In genomic region chr17:1462164-1463112, GRCh38 we compare ENCODE assay signal across 8 cellular contexts. TPM values are rescaled to one million over a fixed set of nuclear protein-coding genes. Genes with fewer than 3 reads are reported as not detected.
DNase-seq lines count a peak whose midpoint lies in the region; ATAC-seq and TF ChIP-seq lines count a peak whose summit lies in the region.

No MANE protein-coding gene starts in this region.

- H3K27ac ChIP-seq in Panc1 (ENCODE audit: low read length): peak overlapping the region; percentile 66

- TSS peak; percentile 74 for BruUV-seq in Panc1 (replicated peaks; lab: Mats Ljungman, UMichigan)

- H3K27me3 Mint-ChIP-seq in activated T-cell treated with anti-CD3 and anti-CD28 coated beads, Interleukin-2, amount 50 U/mL, for 24 hours: peaks cover 39% of the 10 kb centered on the region

- H3K4me1 ChIP-seq in Panc1 (ENCODE audit: control insufficient read depth, insufficient read depth, low read length) (peaks cover 20% of the 10 kb centered on the region), mucosa of descending colon (ENCODE audit: low read depth) (peaks cover 5% of the 10 kb centered on the region)

- H3K4me3 Mint-ChIP-seq in activated T-cell treated with anti-CD3 and anti-CD28 coated beads, Interleukin-2, amount 50 U/mL, for 24 hours: peak overlapping the region; percentile 9
- peak overlapping the region; percentile 42 for H3K4me3 Mint-ChIP-seq in stimulated activated effector memory CD8-positive, alpha-beta T cell treated with anti-CD3 and anti-CD28 coated beads, Interleukin-12 subunit alpha, Interleukin-12 subunit beta, amount 100 ng/mL, for 72 hours

- intact Hi-C loops in Panc1 (cut with micrococcal nuclease; ENCODE audit: unreplicated experiment): no loop called here
- intact Hi-C loops in mucosa of descending colon (cut with DNase I, micrococcal nuclease): no loop called here

- CTCF ChIA-PET in Panc1 (lab: Charles Lee): no interaction called here

- H3K36me3 Mint-ChIP-seq in activated T-cell treated with anti-CD3 and anti-CD28 coated beads, Interleukin-2, amount 50 U/mL, for 24 hours (ENCODE audit: low read depth): peaks cover 6% of the 10 kb centered on the region
- peaks cover 35% of the 10 kb centered on the region for H3K36me3 Mint-ChIP-seq in stimulated activated effector memory CD8-positive, alpha-beta T cell treated with anti-CD3 and anti-CD28 coated beads, Interleukin-12 subunit alpha, Interleukin-12 subunit beta, amount 100 ng/mL, for 72 hours

- H3K4me3 ChIP-seq in Panc1 (ENCODE audit: low read depth in 2 of 2, low read length in 2 of 2) (peak overlapping the region; percentile 39 to 61), mucosa of descending colon (no peak overlapping the region)

- H3K27ac Mint-ChIP-seq in activated T-cell treated with anti-CD3 and anti-CD28 coated beads, Interleukin-2, amount 50 U/mL, for 24 hours: peak overlapping the region; percentile 86
- H3K27ac Mint-ChIP-seq in stimulated activated effector memory CD8-positive, alpha-beta T cell treated with anti-CD3 and anti-CD28 coated beads, Interleukin-12 subunit alpha, Interleukin-12 subunit beta, amount 100 ng/mL, for 72 hours: peak overlapping the region; percentile 89

- no peak for TF ChIP-seq CTCF in Panc1 (IDR thresholded peaks at IDR 0.05)
- no peak for TF ChIP-seq CTCF in mucosa of descending colon (IDR thresholded peaks at IDR 0.05)

- no peaks in the 10 kb centered on the region for H3K9me3 Mint-ChIP-seq in activated T-cell treated with anti-CD3 and anti-CD28 coated beads, Interleukin-2, amount 50 U/mL, for 24 hours
- H3K9me3 Mint-ChIP-seq in stimulated activated effector memory CD8-positive, alpha-beta T cell treated with anti-CD3 and anti-CD28 coated beads, Interleukin-12 subunit alpha, Interleukin-12 subunit beta, amount 100 ng/mL, for 72 hours: no peaks in the 10 kb centered on the region

- DNase-seq in activated T-cell treated with anti-CD3 and anti-CD28 coated beads, Interleukin-2, amount 50 U/mL, for 24 hours: no peak
- no peak for DNase-seq in activated T-cell treated with anti-CD3 and anti-CD28 coated beads for 4 hours
- DNase-seq in Panc1 (ENCODE audit: low read depth, low spot score): no peak
- peak; percentile 8 for DNase-seq in epidermal melanocyte (ENCODE audit: insufficient read length, low spot score)
- no peak for DNase-seq in stimulated activated effector memory CD8-positive, alpha-beta T cell treated with anti-CD3 and anti-CD28 coated beads, Interleukin-12 subunit alpha, Interleukin-12 subunit beta, amount 100 ng/mL, for 72 hours (ENCODE audit: low spot score in 2 of 2)
- DNase-seq in mucosa of descending colon: no peak
- no peak for DNase-seq in NK-92 (lab: John Stamatoyannopoulos, UW; ENCODE audit: unreplicated experiment)

- POLR2A ChIA-PET in Panc1 (lab: Charles Lee): interaction anchor here (0.6 kb wide), 1 partner anchor 1160 kb away, joined by 6 read pairs; no protein-coding TSS in a partner anchor

- in situ Hi-C loops in Panc1 (cut with HindIII; ENCODE audit: low pct_unique_long_range_greater_than_20kb, low sequenced_read_pairs): no loop called here

- peaks cover 32% of the 10 kb centered on the region for H3K4me1 Mint-ChIP-seq in activated T-cell treated with anti-CD3 and anti-CD28 coated beads, Interleukin-2, amount 50 U/mL, for 24 hours (ENCODE audit: low read depth)
- H3K4me1 Mint-ChIP-seq in stimulated activated effector memory CD8-positive, alpha-beta T cell treated with anti-CD3 and anti-CD28 coated beads, Interleukin-12 subunit alpha, Interleukin-12 subunit beta, amount 100 ng/mL, for 72 hours: peaks cover 34% of the 10 kb centered on the region

- no peaks in the 10 kb centered on the region for H3K9me3 ChIP-seq in Panc1 (ENCODE audit: control insufficient read depth, insufficient read depth, low read depth, low read length)
- H3K9me3 ChIP-seq in mucosa of descending colon: no peaks in the 10 kb centered on the region

- H3K36me3 ChIP-seq in Panc1 (ENCODE audit: control insufficient read depth, insufficient read depth, low read length) (no peaks in the 10 kb centered on the region; the same call in 1 of the 2 replicates), mucosa of descending colon (ENCODE audit: low read depth) (peaks cover 7% of the 10 kb centered on the region)

- peak; percentile 30 for ATAC-seq in Panc1
- no peak for ATAC-seq in stimulated activated effector memory CD8-positive, alpha-beta T cell treated with anti-CD3 and anti-CD28 coated beads, Interleukin-12 subunit alpha, Interleukin-12 subunit beta, amount 100 ng/mL, for 72 hours
- no peak for ATAC-seq in mucosa of descending colon
- ATAC-seq in GM18505 (IDR thresholded peaks at IDR 0.05; ENCODE audit: unreplicated experiment): no peak

- TF ChIP-seq POLR2A in GM18505 (IDR thresholded peaks at IDR 0.05; ENCODE audit: borderline replicate concordance, extremely low read depth, insufficient read depth, insufficient read length): no peak

- no peaks in the 10 kb centered on the region for H3K27me3 ChIP-seq in Panc1 (ENCODE audit: control insufficient read depth, insufficient read depth, low read length)

RNA-seq across cellular contexts. Expression of gene CRK, which starts 6.4 kb away (rescaled TPM):
- total RNA-seq in Panc1 (2021; ENCODE audit: unreplicated experiment): 67.0 TPM
- polyA plus RNA-seq in Panc1 (2012; ENCODE audit: insufficient read length): 46.2 TPM
- 10 to 100 TPM; 73.9 to 85.3 (median 74.0) TPM for total RNA-seq in mucosa of descending colon

RNA-seq across cellular contexts. Expression of gene MYO1C, which starts 30.0 kb away (rescaled TPM):
- 251 TPM for total RNA-seq in Panc1 (2021; ENCODE audit: unreplicated experiment)
- 289 TPM for polyA plus RNA-seq in Panc1 (2012; ENCODE audit: insufficient read length)
- total RNA-seq in mucosa of descending colon: 100 to 1,000 TPM; 249 to 344 (median 276) TPM

RNA-seq across cellular contexts. Expression of gene INPP5K, which starts 54.0 kb away (rescaled TPM):
- total RNA-seq in Panc1 (2021; ENCODE audit: unreplicated experiment) (21.3 TPM), mucosa of descending colon (10 to 100 TPM; 43.7 to 49.9 (median 47.6) TPM)
- 39.1 TPM for polyA plus RNA-seq in Panc1 (2012; ENCODE audit: insufficient read length)
